In genomic region chr5:95334900-95335538, GRCh38 we compare ENCODE assay signal across 32 cellular contexts. TPM values are rescaled to one million over a fixed set of nuclear protein-coding genes. Genes with fewer than 3 reads are reported as not detected.
"Had no signal": no experiment of that assay in that cellular context is flagged by ENCODE, and none has a peak within 500 bp of the region (broad histone marks: within the 10 kb centered on the region; RNA-seq: fewer than 3 reads in every experiment).

No MANE protein-coding gene starts in this region.

- DNase-seq: activated CD4-positive, alpha-beta memory T cell treated with anti-CD3 and anti-CD28 coated beads, Interleukin-2, amount 10 ng/mL, durations not matched to agents 7 days and 5 days; activated CD4-positive, alpha-beta T cell treated with anti-CD3 and anti-CD28 coated beads for 48 hours; activated CD4-positive, alpha-beta T cell treated with anti-CD3 and anti-CD28 coated beads, Interleukin-2, amount 10 ng/mL, durations not matched to agents 7 days and 5 days; activated CD4-positive, alpha-beta T cell treated with anti-CD3 and anti-CD28 coated beads, Interleukin-2, amount 50 U/mL, for 48 hours; activated CD4-positive, CD25-positive, alpha-beta regulatory T cell treated with anti-CD3 and anti-CD28 coated beads, Interleukin-2, amount 50 U/mL, for 72 hours; activated CD8-positive, alpha-beta memory T cell treated with anti-CD3 and anti-CD28 coated beads for 24 hours; activated CD8-positive, alpha-beta memory T cell treated with anti-CD3 and anti-CD28 coated beads, Interleukin-2, amount 10 ng/mL, durations not matched to agents 7 days and 5 days; activated CD8-positive, alpha-beta memory T cell treated with anti-CD3 and anti-CD28 coated beads, Interleukin-2, amount 50 U/mL, for 48 hours; activated effector memory CD4-positive, alpha-beta T cell treated with Interleukin-2 at 50 U/mL for 16 hours; activated gamma-delta T cell; activated naive CD4-positive, alpha-beta T cell; activated naive CD4-positive, alpha-beta T cell treated with anti-CD3 and anti-CD28 coated beads for 36 hours; activated naive CD4-positive, alpha-beta T cell treated with anti-CD3 and anti-CD28 coated beads, Interleukin-2, amount 50 U/mL, for 16 hours; activated naive CD8-positive, alpha-beta T cell treated with anti-CD3 and anti-CD28 coated beads for 36 hours; activated T-cell treated with anti-CD3 and anti-CD28 coated beads, Interleukin-2, amount 50 U/mL, for 24 hours; activated T-cell treated with anti-CD3 and anti-CD28 coated beads, Interleukin-2, amount 50 U/mL, for 48 hours; adrenal gland; amniotic stem cell; aorta; body of pancreas; brain microvascular endothelial cell; central memory CD4-positive, alpha-beta T cell; T-helper 1 cell; T-helper 2 cell; T-helper 9 cell had no signal

- H3K4me3 Mint-ChIP-seq: activated CD4-positive, alpha-beta memory T cell treated with anti-CD3 and anti-CD28 coated beads, Interleukin-2, amount 10 ng/mL, durations not matched to agents 7 days and 5 days; activated CD4-positive, alpha-beta T cell treated with anti-CD3 and anti-CD28 coated beads, Interleukin-2, amount 10 ng/mL, durations not matched to agents 7 days and 5 days; activated CD8-positive, alpha-beta memory T cell treated with anti-CD3 and anti-CD28 coated beads, Interleukin-2, amount 10 ng/mL, durations not matched to agents 7 days and 5 days; activated naive CD4-positive, alpha-beta T cell treated with anti-CD3 and anti-CD28 coated beads for 36 hours; activated naive CD8-positive, alpha-beta T cell treated with anti-CD3 and anti-CD28 coated beads for 36 hours; activated T-cell treated with anti-CD3 and anti-CD28 coated beads, Interleukin-2, amount 50 U/mL, for 24 hours; T-helper 1 cell treated with Interleukin-12 subunit alpha and Interleukin-12 subunit beta and Interleukin-4 antibody, amounts not matched to agents 30 μg/mL and 1 μg/mL, for 36 hours; T-helper 2 cell treated with Interferon-gamma antibody and Interleukin-4, amounts not matched to agents 5 μg/mL and 100 μg/mL, for 36 hours had no signal

- H3K4me1 ChIP-seq: adrenal gland, body of pancreas, breast epithelium had no signal

- H3K36me3 Mint-ChIP-seq: activated CD8-positive, alpha-beta memory T cell treated with anti-CD3 and anti-CD28 coated beads, Interleukin-2, amount 10 ng/mL, durations not matched to agents 7 days and 5 days; activated naive CD8-positive, alpha-beta T cell treated with anti-CD3 and anti-CD28 coated beads for 36 hours had no signal

- H3K4me1 Mint-ChIP-seq: activated CD4-positive, alpha-beta memory T cell treated with anti-CD3 and anti-CD28 coated beads, Interleukin-2, amount 10 ng/mL, durations not matched to agents 7 days and 5 days; activated CD4-positive, alpha-beta T cell treated with anti-CD3 and anti-CD28 coated beads, Interleukin-2, amount 10 ng/mL, durations not matched to agents 7 days and 5 days; activated CD8-positive, alpha-beta memory T cell treated with anti-CD3 and anti-CD28 coated beads, Interleukin-2, amount 10 ng/mL, durations not matched to agents 7 days and 5 days; activated naive CD8-positive, alpha-beta T cell treated with anti-CD3 and anti-CD28 coated beads for 36 hours had no signal

- H3K36me3 ChIP-seq: adrenal gland, brain microvascular endothelial cell, breast epithelium had no signal

- H3K27me3 ChIP-seq: adrenal gland, body of pancreas, brain microvascular endothelial cell, breast epithelium had no signal

- H3K9me3 ChIP-seq: adrenal gland, body of pancreas, breast epithelium had no signal

- H3K27ac ChIP-seq: adrenal gland, body of pancreas, brain microvascular endothelial cell, breast epithelium, VCaP had no signal

- ATAC-seq: activated CD8-positive, alpha-beta memory T cell treated with anti-CD3 and anti-CD28 coated beads, Interleukin-2, amount 10 ng/mL, durations not matched to agents 7 days and 5 days; activated naive CD4-positive, alpha-beta T cell treated with anti-CD3 and anti-CD28 coated beads, Interleukin-2, amount 50 U/mL, for 72 hours; body of pancreas had no signal

- H3K9me3 Mint-ChIP-seq: activated CD4-positive, alpha-beta memory T cell treated with anti-CD3 and anti-CD28 coated beads, Interleukin-2, amount 10 ng/mL, durations not matched to agents 7 days and 5 days; activated CD4-positive, alpha-beta T cell treated with anti-CD3 and anti-CD28 coated beads, Interleukin-2, amount 10 ng/mL, durations not matched to agents 7 days and 5 days; activated T-helper 2 cell treated with anti-CD3 and anti-CD28 coated beads, Interferon-gamma antibody, Interleukin-2, Interleukin-4, amounts not matched to agents 10 μg/mL and 5 μg/mL and 100 μg/mL, durations not matched to agents 14 hours and 24 hours and 36 hours; T-helper 2 cell treated with Interferon-gamma antibody and Interleukin-4, amounts not matched to agents 5 μg/mL and 100 μg/mL, for 36 hours had no signal

- H3K27ac Mint-ChIP-seq: activated CD4-positive, alpha-beta memory T cell treated with anti-CD3 and anti-CD28 coated beads, Interleukin-2, amount 10 ng/mL, durations not matched to agents 7 days and 5 days; activated CD4-positive, alpha-beta T cell treated with anti-CD3 and anti-CD28 coated beads, Interleukin-2, amount 10 ng/mL, durations not matched to agents 7 days and 5 days; activated CD8-positive, alpha-beta memory T cell treated with anti-CD3 and anti-CD28 coated beads, Interleukin-2, amount 10 ng/mL, durations not matched to agents 7 days and 5 days; activated naive CD4-positive, alpha-beta T cell treated with anti-CD3 and anti-CD28 coated beads for 36 hours; activated naive CD4-positive, alpha-beta T cell treated with anti-CD3 and anti-CD28 coated beads, Interleukin-2, amount 50 U/mL, for 72 hours; activated naive CD8-positive, alpha-beta T cell treated with anti-CD3 and anti-CD28 coated beads for 36 hours; activated T-cell treated with anti-CD3 and anti-CD28 coated beads, Interleukin-2, amount 50 U/mL, for 24 hours; activated T-helper 2 cell treated with anti-CD3 and anti-CD28 coated beads, Interferon-gamma antibody, Interleukin-2, Interleukin-4, amounts not matched to agents 10 μg/mL and 5 μg/mL and 100 μg/mL, durations not matched to agents 14 hours and 24 hours and 36 hours; T-helper 1 cell treated with Interleukin-12 subunit alpha and Interleukin-12 subunit beta and Interleukin-4 antibody, amounts not matched to agents 30 μg/mL and 1 μg/mL, for 36 hours; T-helper 2 cell treated with Interferon-gamma antibody and Interleukin-4, amounts not matched to agents 5 μg/mL and 100 μg/mL, for 36 hours had no signal

- H3K4me3 ChIP-seq: adrenal gland, body of pancreas, breast epithelium had no signal

RNA-seq across cellular contexts. Expression of gene MCTP1, which starts 50.1 kb away (rescaled TPM):
- total RNA-seq: activated CD4-positive, alpha-beta memory T cell treated with anti-CD3 and anti-CD28 coated beads, Interleukin-2, amount 10 ng/mL, durations not matched to agents 7 days and 5 days; activated CD8-positive, alpha-beta memory T cell treated with anti-CD3 and anti-CD28 coated beads, Interleukin-2, amount 10 ng/mL, durations not matched to agents 7 days and 5 days; activated naive CD4-positive, alpha-beta T cell treated with anti-CD3 and anti-CD28 coated beads for 36 hours; activated T-helper 2 cell treated with anti-CD3 and anti-CD28 coated beads, Interferon-gamma antibody, Interleukin-2, Interleukin-4, amounts not matched to agents 10 μg/mL and 5 μg/mL and 100 μg/mL, durations not matched to agents 14 hours and 24 hours and 36 hours had no signal

RNA-seq across cellular contexts. Expression of gene FAM81B, which starts 56.1 kb away (rescaled TPM):
- total RNA-seq: activated CD4-positive, alpha-beta memory T cell treated with anti-CD3 and anti-CD28 coated beads, Interleukin-2, amount 10 ng/mL, durations not matched to agents 7 days and 5 days; activated CD4-positive, alpha-beta T cell treated with anti-CD3 and anti-CD28 coated beads, Interleukin-2, amount 10 ng/mL, durations not matched to agents 7 days and 5 days; activated CD8-positive, alpha-beta memory T cell treated with anti-CD3 and anti-CD28 coated beads, Interleukin-2, amount 10 ng/mL, durations not matched to agents 7 days and 5 days; activated naive CD4-positive, alpha-beta T cell treated with anti-CD3 and anti-CD28 coated beads for 36 hours; activated naive CD4-positive, alpha-beta T cell treated with anti-CD3 and anti-CD28 coated beads, Interleukin-2, amount 50 U/mL, for 72 hours; activated naive CD8-positive, alpha-beta T cell treated with anti-CD3 and anti-CD28 coated beads for 36 hours; activated T-helper 2 cell treated with anti-CD3 and anti-CD28 coated beads, Interferon-gamma antibody, Interleukin-2, Interleukin-4, amounts not matched to agents 10 μg/mL and 5 μg/mL and 100 μg/mL, durations not matched to agents 14 hours and 24 hours and 36 hours; aorta; cardiac septum had no signal
- polyA plus RNA-seq: aorta had no signal
